In genomic region chr10:24376731-24377130, GRCh38 we compare ENCODE assay signal across 25 cellular contexts.
"Had no signal": no experiment of that assay in that cellular context is flagged by ENCODE, and none has a peak within 500 bp of the region (broad histone marks: within the 10 kb centered on the region; RNA-seq: fewer than 3 reads in every experiment).

No MANE protein-coding gene starts in this region.

- H3K36me3 Mint-ChIP-seq: IgD-negative memory B cell had no signal

- H3K4me1 Mint-ChIP-seq: IgD-negative memory B cell had no signal

- DNase-seq: Kasumi-1; MM.1S; NCI-H1092 treated with DMSO at 0.1 percent for 48 hours; NCI-H1436; NCI-H187; NCI-H2029; NCI-H2081 treated with DMSO at 0.1 percent for 48 hours; NCI-H2171; NCI-H226; NCI-H446; NCI-H510A; NCI-H524 treated with DMSO at 0.1 percent for 48 hours; NCI-H69; NCI-H774; NK-92 treated with Interleukin-12 subunit alpha and Interleukin-12 subunit beta, amount 100 ng/mL, for 24 hours; PC-9; Peyer's patch; SHP77 treated with DMSO at 0.1 percent for 48 hours; SJCRH30 had no signal

- H3K27ac ChIP-seq: HL-60, KMS-11, PC-9, Peyer's patch, SJCRH30, SK-N-MC had no signal

- H3K4me3 Mint-ChIP-seq: IgD-negative memory B cell had no signal

- H3K4me3 ChIP-seq: K562, PC-9, Peyer's patch, SJCRH30, SK-N-MC had no signal

- H3K27me3 ChIP-seq: Peyer's patch, SJCRH30 had no signal

- H3K36me3 ChIP-seq: Peyer's patch had no signal

- H3K4me1 ChIP-seq: Peyer's patch had no signal

- H3K9me3 ChIP-seq: Peyer's patch, SJCRH30 had no signal

- ATAC-seq: K562, Right ventricle myocardium inferior had no signal

- H3K27ac Mint-ChIP-seq: IgD-negative memory B cell had no signal
